ENCODE assay signal across 1 cellular context in the genomic region with DNA sequence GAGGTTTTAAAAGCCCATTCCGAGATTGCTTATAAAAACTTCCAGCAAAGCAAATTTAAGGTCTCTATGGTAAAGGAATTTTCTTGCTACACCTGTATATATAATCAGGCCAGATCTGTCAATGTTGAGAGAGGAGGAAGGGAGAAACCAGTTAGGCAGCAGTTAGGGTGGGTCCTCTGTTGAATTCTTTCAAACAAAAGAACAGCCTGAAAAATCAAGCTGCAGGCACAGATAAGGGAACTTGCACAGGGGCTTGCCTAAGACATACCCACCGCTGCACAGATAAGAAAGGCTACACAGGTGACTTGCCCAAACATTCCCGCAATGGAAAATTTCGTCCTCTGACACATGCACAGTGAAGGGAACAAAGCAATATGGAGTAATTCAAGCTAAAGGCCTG.
TF ChIP-seq lines count a peak whose summit lies in the region.

No MANE protein-coding gene starts in this region.

TF ChIP-seq in K562, 482 proteins besides CTCF, POLR2A, EP300 and RAD21 (continued from another document):
- TF ChIP-seq ZBTB34 (CRISPR knock-in tag; IDR thresholded peaks at IDR 0.05): no peak
- TF ChIP-seq PYGO2 (tag; IDR thresholded peaks at IDR 0.05): no peak
- TF ChIP-seq TCF3 (CRISPR knock-in tag; IDR thresholded peaks at IDR 0.05): peak; percentile 73
- peak; percentile 57; the same call in 1 of the 2 replicates for TF ChIP-seq TEAD4 (IDR thresholded peaks at IDR 0.05; ENCODE audit: low read length)
- no peak for TF ChIP-seq TEAD4 (CRISPR knock-in tag; IDR thresholded peaks at IDR 0.05; ENCODE audit: borderline replicate concordance)
- TF ChIP-seq ETS2 (tag; IDR thresholded peaks at IDR 0.05; ENCODE audit: borderline replicate concordance, poor library complexity, severe bottlenecking): no peak
- TF ChIP-seq VEZF1 (CRISPR knock-in tag; IDR thresholded peaks at IDR 0.05): no peak
- 0 out of 2 replicates have a peak, but pooled peaks have one; percentile 47 for TF ChIP-seq DPF2 (IDR thresholded peaks at IDR 0.05)
- peak; percentile 72 for TF ChIP-seq TAL1 (IDR thresholded peaks at IDR 0.05)
- TF ChIP-seq CBFA2T2 (conservative IDR thresholded peaks at IDR 0.05): peak; percentile 71
- TF ChIP-seq GABPA (tag; conservative IDR thresholded peaks at IDR 0.05; ENCODE audit: low read depth): no peak
- 0 out of 2 replicates have a peak, but pooled peaks have one; percentile 17 for TF ChIP-seq GATA2 (CRISPR knock-in tag; IDR thresholded peaks at IDR 0.05)
- no peak for TF ChIP-seq CTBP1 (IDR thresholded peaks at IDR 0.05; ENCODE audit: borderline replicate concordance)
- peak; percentile 80 for TF ChIP-seq CBFA2T3 (IDR thresholded peaks at IDR 0.05)
- TF ChIP-seq CBX3 (IDR thresholded peaks at IDR 0.05; ENCODE audit: borderline replicate concordance in 1 of 2, low read length in 2 of 2): peak in 1 of 2 experiments; percentile 75; a peak in 1 of 3 replicates
- no peak for TF ChIP-seq EZH2 (IDR thresholded peaks at IDR 0.05; ENCODE audit: borderline replicate concordance, low read depth, low read length)
- peak; percentile 75 for TF ChIP-seq ARID1B (IDR thresholded peaks at IDR 0.05)
- no peak for TF ChIP-seq STAT5B (CRISPR knock-in tag; IDR thresholded peaks at IDR 0.05)
- TF ChIP-seq TRIM24 (IDR thresholded peaks at IDR 0.05): peak; percentile 64 to 84; a peak in 3 of 4 replicates
- TF ChIP-seq EP400 (IDR thresholded peaks at IDR 0.05): no peak
- TF ChIP-seq NFIC (IDR thresholded peaks at IDR 0.05): peak; percentile 20; the same call in 1 of the 2 replicates
- TF ChIP-seq, protein P1, sequence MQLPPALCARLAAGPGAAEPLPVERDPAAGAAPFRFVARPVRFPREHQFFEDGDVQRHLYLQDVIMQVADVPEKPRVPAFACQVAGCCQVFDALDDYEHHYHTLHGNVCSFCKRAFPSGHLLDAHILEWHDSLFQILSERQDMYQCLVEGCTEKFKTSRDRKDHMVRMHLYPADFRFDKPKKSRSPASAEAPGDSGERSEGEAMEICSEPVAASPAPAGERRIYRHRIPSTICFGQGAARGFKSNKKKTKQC (CRISPR knock-in tag; IDR thresholded peaks at IDR 0.05): no peak
- 0 out of 2 replicates have a peak, but pooled peaks have one; percentile 22 for TF ChIP-seq NCOR1 (IDR thresholded peaks at IDR 0.05)
- TF ChIP-seq HDAC6 (IDR thresholded peaks at IDR 0.05; ENCODE audit: low read depth, low read length): no peak
- peak; percentile 35 for TF ChIP-seq ZNF280A (IDR thresholded peaks at IDR 0.05; ENCODE audit: low read depth, partially characterized antibody)
TF ChIP-seq in K562: peak in this region for 17.
